25 cellular contexts compared by ENCODE assay signal in the genomic region with DNA sequence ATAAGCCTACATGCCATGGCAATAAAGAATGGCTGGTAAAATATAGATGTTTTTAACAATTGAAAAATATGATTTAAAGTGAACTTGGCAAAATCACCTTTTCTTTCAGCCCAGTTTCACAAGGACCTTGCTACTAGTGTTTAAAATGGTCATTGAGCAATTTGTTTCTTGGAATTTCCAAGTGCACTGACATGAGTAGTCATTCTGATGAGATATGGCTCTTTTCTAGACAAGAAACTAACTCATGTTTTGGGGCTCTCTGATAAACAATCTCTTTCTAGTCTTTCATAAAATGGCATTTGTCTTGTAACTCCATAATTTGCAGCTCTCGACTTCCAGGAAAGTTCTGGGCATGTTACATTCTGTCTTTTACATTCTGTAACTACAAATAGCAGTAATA.
"Had no signal": no experiment of that assay in that cellular context is flagged by ENCODE, and none has a peak within 500 bp of the region (broad histone marks: within the 10 kb centered on the region; RNA-seq: fewer than 3 reads in every experiment).

No MANE protein-coding gene starts in this region.

- H3K4me3 ChIP-seq: colonic mucosa, dorsolateral prefrontal cortex, heart right ventricle, spleen, testis, vagina had no signal

- ATAC-seq: activated CD8-positive, alpha-beta memory T cell treated with anti-CD3 and anti-CD28 coated beads, Interleukin-2, amount 10 ng/mL, durations not matched to agents 7 days and 5 days; activated CD8-positive, alpha-beta T cell treated with anti-CD3 and anti-CD28 coated beads for 36 hours; activated naive CD8-positive, alpha-beta T cell treated with anti-CD3 and anti-CD28 coated beads, Interleukin-2, amount 50 U/mL, for 24 hours; heart right ventricle; left ventricle myocardium superior; naive thymus-derived CD4-positive, alpha-beta T cell; stimulated activated naive CD8-positive, alpha-beta T cell treated with anti-CD3 and anti-CD28 coated beads, Interleukin-15, Interleukin-2, amounts not matched to agents 100 U/mL and 50 U/mL, for 24 hours; WTC11 had no signal

- DNase-seq: activated CD4-positive, alpha-beta T cell treated with anti-CD3 and anti-CD28 coated beads for 1 hour; activated CD4-positive, alpha-beta T cell treated with anti-CD3 and anti-CD28 coated beads, Interleukin-2, amount 10 ng/mL, durations not matched to agents 7 days and 5 days; activated CD8-positive, alpha-beta memory T cell treated with anti-CD3 and anti-CD28 coated beads, Interleukin-2, amount 10 ng/mL, durations not matched to agents 7 days and 5 days; activated CD8-positive, alpha-beta T cell treated with anti-CD3 and anti-CD28 coated beads for 36 hours; activated naive CD8-positive, alpha-beta T cell treated with anti-CD3 and anti-CD28 coated beads, Interleukin-2, amount 50 U/mL, for 24 hours; activated T-cell treated with anti-CD3 and anti-CD28 coated beads, Interleukin-2, amount 50 U/mL, for 48 hours; anterior cingulate cortex; colonic mucosa; dorsolateral prefrontal cortex; effector memory CD4-positive, alpha-beta T cell; foreskin melanocyte; heart right ventricle; left ventricle myocardium superior; midbrain; naive thymus-derived CD4-positive, alpha-beta T cell; occipital lobe; right cardiac atrium; spleen; stimulated activated CD4-positive, alpha-beta T cell treated with anti-CD3 and anti-CD28 coated beads, Interleukin-2, amount 100 ng/mL, for 48 hours; stimulated activated naive CD8-positive, alpha-beta T cell treated with anti-CD3 and anti-CD28 coated beads, Interleukin-15, Interleukin-2, amounts not matched to agents 100 U/mL and 50 U/mL, for 24 hours; T-helper 2 cell; testis; trophoblast cell had no signal
